Comparison of ENCODE assay signal across 2 cellular contexts in genomic region chr11:18836415-18836814, GRCh38.
TF ChIP-seq lines count a peak whose summit lies in the region.

No MANE protein-coding gene starts in this region.

TF ChIP-seq in PFSK-1, 5 proteins besides CTCF, POLR2A, EP300 and RAD21:
- TF ChIP-seq REST (IDR thresholded peaks at IDR 0.05; ENCODE audit: insufficient read depth in 1 of 2, low read depth in 2 of 2, low read length in 2 of 2) (peak; percentile 78 to 94), FOXP2 (optimal IDR thresholded peaks at IDR 0.05; ENCODE audit: borderline replicate concordance, extremely low read depth, extremely low read length, insufficient read depth) (no peak), SIN3A (IDR thresholded peaks at IDR 0.05; ENCODE audit: borderline replicate concordance, insufficient read depth, low read length) (no peak)

TF ChIP-seq in H1, 55 proteins besides CTCF, POLR2A, EP300 and RAD21:
- TF ChIP-seq MAX (IDR thresholded peaks at IDR 0.05) (peak; percentile 78), EGR1 (IDR thresholded peaks at IDR 0.05; ENCODE audit: borderline replicate concordance, low read depth, low read length) (no peak), CREB1 (IDR thresholded peaks at IDR 0.05) (no peak), HDAC2 (IDR thresholded peaks at IDR 0.05; ENCODE audit: borderline replicate concordance in 1 of 2, low read depth in 2 of 2, low read length in 2 of 2) (no peak; a peak in 1 of 4 replicates), SIRT6 (IDR thresholded peaks at IDR 0.05; ENCODE audit: low read length) (no peak), BACH1 (IDR thresholded peaks at IDR 0.05; ENCODE audit: low read length) (no peak), TBP (IDR thresholded peaks at IDR 0.05; ENCODE audit: low read depth, low read length) (no peak), SAP30 (IDR thresholded peaks at IDR 0.05; ENCODE audit: insufficient read depth, insufficient replicate concordance, low read length) (no peak), KDM5A (IDR thresholded peaks at IDR 0.05; ENCODE audit: low read length) (no peak), JUN (IDR thresholded peaks at IDR 0.05; ENCODE audit: low read depth, low read length) (no peak), SIN3A (conservative IDR thresholded peaks at IDR 0.05 in 1 of 2, IDR thresholded peaks at IDR 0.05 in 1 of 2; ENCODE audit: low read depth in 1 of 2, low read length in 2 of 2) (peak; percentile 94 to 95; a peak in 3 of 4 replicates)
